ENCODE assay signal across 1 cellular context in genomic region chr15:57343526-57343925, GRCh38.
A peak's percentile ranks its signal among the peaks of the same experiment; 100 is the strongest.
TF ChIP-seq lines count a peak whose summit lies in the region.

No MANE protein-coding gene starts in this region.

TF ChIP-seq in HepG2, 621 proteins besides CTCF, POLR2A, EP300 and RAD21 (continued from another document):
- 0 out of 2 replicates have a peak, but pooled peaks have one; percentile 15 for TF ChIP-seq ZNF687 (CRISPR knock-in tag; IDR thresholded peaks at IDR 0.05)
- no peak for TF ChIP-seq FOXM1 (CRISPR knock-in tag; IDR thresholded peaks at IDR 0.05)
